ENCODE assay signal across 32 cellular contexts in the genomic region with DNA sequence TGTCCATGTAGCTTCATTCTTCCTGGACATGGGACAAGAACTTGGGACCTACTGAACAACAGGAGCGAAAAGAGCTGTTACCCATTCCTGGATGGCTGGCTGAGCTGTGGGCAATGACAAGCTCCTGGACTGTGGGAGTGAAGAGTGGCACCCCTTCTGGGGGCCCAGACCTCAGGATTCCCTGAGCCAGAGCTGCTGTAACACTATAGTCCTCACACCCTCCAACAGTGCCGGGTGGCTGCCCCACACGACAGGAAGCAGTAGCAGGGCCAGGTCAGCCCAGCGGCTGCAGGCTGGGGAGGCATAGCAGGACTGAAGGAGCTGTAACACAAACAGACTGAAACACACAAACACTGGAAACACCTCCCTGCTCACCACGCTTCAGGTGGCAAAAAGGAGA.
"Had no signal": no experiment of that assay in that cellular context is flagged by ENCODE, and none has a peak within 500 bp of the region (broad histone marks: within the 10 kb centered on the region; RNA-seq: fewer than 3 reads in every experiment).

No MANE protein-coding gene starts in this region.

- H3K27me3 ChIP-seq: adrenal gland, body of pancreas, cardiac muscle cell, esophagus squamous epithelium had no signal

- H3K4me1 Mint-ChIP-seq: activated CD4-positive, alpha-beta T cell treated with anti-CD3 and anti-CD28 coated beads for 36 hours; activated CD4-positive, alpha-beta T cell treated with anti-CD3 and anti-CD28 coated beads, Interleukin-2, amount 10 ng/mL, durations not matched to agents 24 days and 14 days; activated CD8-positive, alpha-beta memory T cell treated with anti-CD3 and anti-CD28 coated beads, Interleukin-2, amount 10 ng/mL, durations not matched to agents 7 days and 5 days; activated naive CD4-positive, alpha-beta T cell treated with anti-CD3 and anti-CD28 coated beads, Interleukin-2, amount 50 U/mL, for 24 hours; activated naive CD8-positive, alpha-beta T cell treated with anti-CD3 and anti-CD28 coated beads for 36 hours; activated naive CD8-positive, alpha-beta T cell treated with anti-CD3 and anti-CD28 coated beads, Interleukin-2, amount 50 U/mL, for 24 hours; central memory CD8-positive, alpha-beta T cell had no signal

- H3K9me3 Mint-ChIP-seq: activated naive CD4-positive, alpha-beta T cell treated with anti-CD3 and anti-CD28 coated beads, Interleukin-2, amount 50 U/mL, for 24 hours; effector memory CD8-positive, alpha-beta T cell had no signal

- H3K36me3 Mint-ChIP-seq: activated CD4-positive, alpha-beta memory T cell treated with anti-CD3 and anti-CD28 coated beads for 36 hours; activated CD8-positive, alpha-beta memory T cell treated with anti-CD3 and anti-CD28 coated beads, Interleukin-2, amount 10 ng/mL, durations not matched to agents 7 days and 5 days; activated naive CD4-positive, alpha-beta T cell treated with anti-CD3 and anti-CD28 coated beads, Interleukin-2, amount 50 U/mL, for 24 hours; activated naive CD8-positive, alpha-beta T cell treated with anti-CD3 and anti-CD28 coated beads for 36 hours had no signal

- H3K27me3 Mint-ChIP-seq: activated CD4-positive, alpha-beta memory T cell treated with anti-CD3 and anti-CD28 coated beads for 36 hours; activated CD4-positive, alpha-beta T cell treated with anti-CD3 and anti-CD28 coated beads for 36 hours; activated CD4-positive, alpha-beta T cell treated with anti-CD3 and anti-CD28 coated beads, Interleukin-2, amount 10 ng/mL, durations not matched to agents 24 days and 14 days; activated CD8-positive, alpha-beta memory T cell treated with anti-CD3 and anti-CD28 coated beads, Interleukin-2, amount 10 ng/mL, durations not matched to agents 7 days and 5 days; activated naive CD8-positive, alpha-beta T cell treated with anti-CD3 and anti-CD28 coated beads for 36 hours; activated naive CD8-positive, alpha-beta T cell treated with anti-CD3 and anti-CD28 coated beads, Interleukin-2, amount 50 U/mL, for 24 hours; central memory CD8-positive, alpha-beta T cell; dendritic cell treated with granulocyte-macrophage colony-stimulating factor and Interleukin-4, amounts not matched to agents 40 ng/mL and 50 ng/mL, for 4 days; effector memory CD8-positive, alpha-beta T cell had no signal

- DNase-seq: activated CD4-positive, alpha-beta memory T cell treated with anti-CD3 and anti-CD28 coated beads for 36 hours; activated CD4-positive, alpha-beta T cell treated with anti-CD3 and anti-CD28 coated beads for 36 hours; activated CD4-positive, CD25-positive, alpha-beta regulatory T cell; activated CD4-positive, CD25-positive, alpha-beta regulatory T cell treated with anti-CD3 and anti-CD28 coated beads, Interleukin-2, amount 50 U/mL, for 72 hours; activated CD8-positive, alpha-beta memory T cell treated with anti-CD3 and anti-CD28 coated beads, Interleukin-2, amount 10 ng/mL, durations not matched to agents 7 days and 5 days; activated CD8-positive, alpha-beta memory T cell treated with anti-CD3 and anti-CD28 coated beads, Interleukin-2, amount 50 U/mL, for 4 hours; activated CD8-positive, alpha-beta T cell treated with anti-CD3 and anti-CD28 coated beads, Interleukin-2, amount 10 ng/mL, durations not matched to agents 7 days and 5 days; activated effector memory CD4-positive, alpha-beta T cell treated with anti-CD3 and anti-CD28 coated beads, Interleukin-2, amount 50 U/mL, for 16 hours; activated naive CD4-positive, alpha-beta T cell treated with anti-CD3 and anti-CD28 coated beads for 36 hours; activated naive CD8-positive, alpha-beta T cell treated with anti-CD3 and anti-CD28 coated beads for 36 hours; activated naive CD8-positive, alpha-beta T cell treated with anti-CD3 and anti-CD28 coated beads, Interleukin-2, amount 50 U/mL, for 24 hours; activated T-cell treated with anti-CD3 and anti-CD28 coated beads, Interleukin-2, amount 50 U/mL, for 1 hour; activated T-cell treated with anti-CD3 and anti-CD28 coated beads, Interleukin-2, amount 50 U/mL, for 48 hours; adrenal gland; amygdala; body of pancreas; dorsolateral prefrontal cortex; effector CD4-positive, alpha-beta T cell; effector memory CD8-positive, alpha-beta T cell; esophagus squamous epithelium; foreskin melanocyte; T-helper 2 cell had no signal

- H3K4me1 ChIP-seq: adrenal gland, body of pancreas, esophagus squamous epithelium, gastroesophageal sphincter had no signal

- H3K36me3 ChIP-seq: adrenal gland, cardiac muscle cell, esophagus squamous epithelium, gastroesophageal sphincter had no signal

- H3K4me3 ChIP-seq: adrenal gland, body of pancreas, cardiac muscle cell, coronary artery, dorsolateral prefrontal cortex, esophagus squamous epithelium, gastroesophageal sphincter had no signal

- ATAC-seq: activated CD4-positive, alpha-beta T cell treated with anti-CD3 and anti-CD28 coated beads for 36 hours; activated CD8-positive, alpha-beta memory T cell treated with anti-CD3 and anti-CD28 coated beads, Interleukin-2, amount 10 ng/mL, durations not matched to agents 7 days and 5 days; activated CD8-positive, alpha-beta T cell treated with anti-CD3 and anti-CD28 coated beads, Interleukin-2, amount 10 ng/mL, durations not matched to agents 7 days and 5 days; activated naive CD8-positive, alpha-beta T cell treated with anti-CD3 and anti-CD28 coated beads, Interleukin-2, amount 50 U/mL, for 24 hours; body of pancreas; effector memory CD8-positive, alpha-beta T cell; gastroesophageal sphincter had no signal

- H3K4me3 Mint-ChIP-seq: activated CD4-positive, alpha-beta memory T cell treated with anti-CD3 and anti-CD28 coated beads for 36 hours; activated CD4-positive, alpha-beta T cell treated with anti-CD3 and anti-CD28 coated beads for 36 hours; activated CD4-positive, alpha-beta T cell treated with anti-CD3 and anti-CD28 coated beads, Interleukin-2, amount 10 ng/mL, durations not matched to agents 24 days and 14 days; activated CD8-positive, alpha-beta memory T cell treated with anti-CD3 and anti-CD28 coated beads, Interleukin-2, amount 10 ng/mL, durations not matched to agents 7 days and 5 days; activated CD8-positive, alpha-beta T cell treated with anti-CD3 and anti-CD28 coated beads, Interleukin-2, amount 10 ng/mL, durations not matched to agents 7 days and 5 days; activated naive CD4-positive, alpha-beta T cell treated with anti-CD3 and anti-CD28 coated beads for 36 hours; activated naive CD4-positive, alpha-beta T cell treated with anti-CD3 and anti-CD28 coated beads, Interleukin-2, amount 50 U/mL, for 24 hours; activated naive CD8-positive, alpha-beta T cell treated with anti-CD3 and anti-CD28 coated beads for 36 hours; activated naive CD8-positive, alpha-beta T cell treated with anti-CD3 and anti-CD28 coated beads, Interleukin-2, amount 50 U/mL, for 24 hours; activated T-helper 1 cell treated with anti-CD3 and anti-CD28 coated beads, Interleukin-12 subunit alpha, Interleukin-12 subunit beta, Interleukin-2, Interleukin-4 antibody, amounts not matched to agents 30 ng/mL and 10 ng/mL and 1 ng/mL, durations not matched to agents 14 hours and 24 hours and 36 hours; central memory CD8-positive, alpha-beta T cell; dendritic cell treated with granulocyte-macrophage colony-stimulating factor and Interleukin-4, amounts not matched to agents 40 ng/mL and 50 ng/mL, for 4 days; effector memory CD8-positive, alpha-beta T cell had no signal

- H3K27ac ChIP-seq: adrenal gland, body of pancreas, cardiac muscle cell, coronary artery, dorsolateral prefrontal cortex, epithelial cell of prostate, esophagus squamous epithelium, gastroesophageal sphincter had no signal

- H3K9me3 ChIP-seq: adrenal gland had no signal

- H3K27ac Mint-ChIP-seq: activated CD4-positive, alpha-beta memory T cell treated with anti-CD3 and anti-CD28 coated beads for 36 hours; activated CD4-positive, alpha-beta T cell treated with anti-CD3 and anti-CD28 coated beads for 36 hours; activated CD4-positive, alpha-beta T cell treated with anti-CD3 and anti-CD28 coated beads, Interleukin-2, amount 10 ng/mL, durations not matched to agents 24 days and 14 days; activated CD8-positive, alpha-beta memory T cell treated with anti-CD3 and anti-CD28 coated beads, Interleukin-2, amount 10 ng/mL, durations not matched to agents 7 days and 5 days; activated CD8-positive, alpha-beta T cell treated with anti-CD3 and anti-CD28 coated beads, Interleukin-2, amount 10 ng/mL, durations not matched to agents 7 days and 5 days; activated naive CD4-positive, alpha-beta T cell treated with anti-CD3 and anti-CD28 coated beads for 36 hours; activated naive CD4-positive, alpha-beta T cell treated with anti-CD3 and anti-CD28 coated beads, Interleukin-2, amount 50 U/mL, for 24 hours; activated naive CD8-positive, alpha-beta T cell treated with anti-CD3 and anti-CD28 coated beads for 36 hours; activated naive CD8-positive, alpha-beta T cell treated with anti-CD3 and anti-CD28 coated beads, Interleukin-2, amount 50 U/mL, for 24 hours; activated T-helper 1 cell treated with anti-CD3 and anti-CD28 coated beads, Interleukin-12 subunit alpha, Interleukin-12 subunit beta, Interleukin-2, Interleukin-4 antibody, amounts not matched to agents 30 ng/mL and 10 ng/mL and 1 ng/mL, durations not matched to agents 14 hours and 24 hours and 36 hours; activated T-helper 2 cell treated with anti-CD3 and anti-CD28 coated beads, Interferon-gamma antibody, Interleukin-2, Interleukin-4, amounts not matched to agents 10 μg/mL and 5 μg/mL and 100 μg/mL, durations not matched to agents 14 hours and 24 hours and 36 hours; dendritic cell treated with granulocyte-macrophage colony-stimulating factor and Interleukin-4, amounts not matched to agents 40 ng/mL and 50 ng/mL, for 4 days; effector memory CD8-positive, alpha-beta T cell had no signal
